Comparison of ENCODE assay signal across 1 cellular context in the genomic region with DNA sequence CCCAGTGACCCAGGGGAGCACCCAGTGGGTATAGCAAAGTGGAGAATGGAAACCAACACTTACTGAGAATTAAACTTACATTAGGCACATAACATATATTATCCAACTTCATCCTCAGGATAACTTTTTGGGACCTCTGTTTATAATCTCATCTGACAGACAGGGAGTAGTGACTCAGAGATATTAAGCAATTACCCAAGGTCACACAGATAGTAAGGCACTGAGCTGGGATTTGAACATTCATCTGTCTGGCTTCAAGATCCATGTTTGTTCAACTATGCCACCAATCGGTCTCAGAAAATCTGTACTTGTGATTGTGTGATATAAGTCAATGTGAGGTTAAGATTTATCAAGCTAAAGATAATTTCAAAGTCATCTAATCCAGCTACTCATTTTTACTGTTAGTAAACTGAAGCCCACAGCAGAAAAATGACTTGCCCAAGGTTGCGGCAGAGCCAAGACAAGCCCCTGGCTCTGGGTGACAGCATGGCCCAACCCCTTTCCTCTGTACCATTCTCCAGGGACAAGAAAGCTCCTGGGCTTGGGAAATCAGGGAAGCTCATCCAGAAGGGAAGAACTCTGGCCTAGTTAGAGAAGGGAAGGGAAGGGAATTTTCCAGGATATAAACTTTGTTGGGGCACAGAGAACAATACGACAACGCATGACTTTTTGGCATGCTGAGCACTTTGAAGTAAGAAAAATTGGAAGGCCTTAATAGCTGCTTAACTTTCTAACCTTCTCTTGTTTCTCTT.
TF ChIP-seq lines count a peak whose summit lies in the region.

No MANE protein-coding gene starts in this region.

TF ChIP-seq in GM23338, 12 proteins besides CTCF, POLR2A, EP300 and RAD21 (continued from another document):
- TF ChIP-seq, protein P1, sequence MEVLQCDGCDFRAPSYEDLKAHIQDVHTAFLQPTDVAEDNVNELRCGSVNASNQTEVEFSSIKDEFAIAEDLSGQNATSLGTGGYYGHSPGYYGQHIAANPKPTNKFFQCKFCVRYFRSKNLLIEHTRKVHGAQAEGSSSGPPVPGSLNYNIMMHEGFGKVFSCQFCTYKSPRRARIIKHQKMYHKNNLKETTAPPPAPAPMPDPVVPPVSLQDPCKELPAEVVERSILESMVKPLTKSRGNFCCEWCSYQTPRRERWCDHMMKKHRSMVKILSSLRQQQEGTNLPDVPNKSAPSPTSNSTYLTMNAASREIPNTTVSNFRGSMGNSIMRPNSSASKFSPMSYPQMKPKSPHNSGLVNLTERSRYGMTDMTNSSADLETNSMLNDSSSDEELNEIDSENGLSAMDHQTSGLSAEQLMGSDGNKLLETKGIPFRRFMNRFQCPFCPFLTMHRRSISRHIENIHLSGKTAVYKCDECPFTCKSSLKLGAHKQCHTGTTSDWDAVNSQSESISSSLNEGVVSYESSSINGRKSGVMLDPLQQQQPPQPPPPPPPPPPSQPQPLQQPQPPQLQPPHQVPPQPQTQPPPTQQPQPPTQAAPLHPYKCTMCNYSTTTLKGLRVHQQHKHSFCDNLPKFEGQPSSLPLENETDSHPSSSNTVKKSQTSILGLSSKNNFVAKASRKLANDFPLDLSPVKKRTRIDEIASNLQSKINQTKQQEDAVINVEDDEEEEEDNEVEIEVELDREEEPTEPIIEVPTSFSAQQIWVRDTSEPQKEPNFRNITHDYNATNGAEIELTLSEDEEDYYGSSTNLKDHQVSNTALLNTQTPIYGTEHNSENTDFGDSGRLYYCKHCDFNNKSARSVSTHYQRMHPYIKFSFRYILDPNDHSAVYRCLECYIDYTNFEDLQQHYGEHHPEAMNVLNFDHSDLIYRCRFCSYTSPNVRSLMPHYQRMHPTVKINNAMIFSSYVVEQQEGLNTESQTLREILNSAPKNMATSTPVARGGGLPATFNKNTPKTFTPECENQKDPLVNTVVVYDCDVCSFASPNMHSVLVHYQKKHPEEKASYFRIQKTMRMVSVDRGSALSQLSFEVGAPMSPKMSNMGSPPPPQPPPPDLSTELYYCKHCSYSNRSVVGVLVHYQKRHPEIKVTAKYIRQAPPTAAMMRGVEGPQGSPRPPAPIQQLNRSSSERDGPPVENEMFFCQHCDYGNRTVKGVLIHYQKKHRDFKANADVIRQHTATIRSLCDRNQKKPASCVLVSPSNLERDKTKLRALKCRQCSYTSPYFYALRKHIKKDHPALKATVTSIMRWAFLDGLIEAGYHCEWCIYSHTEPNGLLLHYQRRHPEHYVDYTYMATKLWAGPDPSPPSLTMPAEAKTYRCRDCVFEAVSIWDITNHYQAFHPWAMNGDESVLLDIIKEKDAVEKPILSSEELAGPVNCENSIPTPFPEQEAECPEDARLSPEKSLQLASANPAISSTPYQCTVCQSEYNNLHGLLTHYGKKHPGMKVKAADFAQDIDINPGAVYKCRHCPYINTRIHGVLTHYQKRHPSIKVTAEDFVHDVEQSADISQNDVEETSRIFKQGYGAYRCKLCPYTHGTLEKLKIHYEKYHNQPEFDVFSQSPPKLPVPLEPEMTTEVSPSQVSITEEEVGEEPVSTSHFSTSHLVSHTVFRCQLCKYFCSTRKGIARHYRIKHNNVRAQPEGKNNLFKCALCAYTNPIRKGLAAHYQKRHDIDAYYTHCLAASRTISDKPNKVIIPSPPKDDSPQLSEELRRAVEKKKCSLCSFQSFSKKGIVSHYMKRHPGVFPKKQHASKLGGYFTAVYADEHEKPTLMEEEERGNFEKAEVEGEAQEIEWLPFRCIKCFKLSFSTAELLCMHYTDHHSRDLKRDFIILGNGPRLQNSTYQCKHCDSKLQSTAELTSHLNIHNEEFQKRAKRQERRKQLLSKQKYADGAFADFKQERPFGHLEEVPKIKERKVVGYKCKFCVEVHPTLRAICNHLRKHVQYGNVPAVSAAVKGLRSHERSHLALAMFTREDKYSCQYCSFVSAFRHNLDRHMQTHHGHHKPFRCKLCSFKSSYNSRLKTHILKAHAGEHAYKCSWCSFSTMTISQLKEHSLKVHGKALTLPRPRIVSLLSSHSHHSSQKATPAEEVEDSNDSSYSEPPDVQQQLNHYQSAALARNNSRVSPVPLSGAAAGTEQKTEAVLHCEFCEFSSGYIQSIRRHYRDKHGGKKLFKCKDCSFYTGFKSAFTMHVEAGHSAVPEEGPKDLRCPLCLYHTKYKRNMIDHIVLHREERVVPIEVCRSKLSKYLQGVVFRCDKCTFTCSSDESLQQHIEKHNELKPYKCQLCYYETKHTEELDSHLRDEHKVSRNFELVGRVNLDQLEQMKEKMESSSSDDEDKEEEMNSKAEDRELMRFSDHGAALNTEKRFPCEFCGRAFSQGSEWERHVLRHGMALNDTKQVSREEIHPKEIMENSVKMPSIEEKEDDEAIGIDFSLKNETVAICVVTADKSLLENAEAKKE (CRISPR knock-in tag; IDR thresholded peaks at IDR 0.05) = no peak
- TF ChIP-seq JUNB (IDR thresholded peaks at IDR 0.05; ENCODE audit: unreplicated experiment) (no peak), EZH2phosphoT487 (IDR thresholded peaks at IDR 0.05; ENCODE audit: unreplicated experiment) (no peak), ZNF114 (CRISPR knock-in tag; IDR thresholded peaks at IDR 0.05) (no peak), NANOG (IDR thresholded peaks at IDR 0.05; ENCODE audit: borderline replicate concordance) (no peak), STAT1 (IDR thresholded peaks at IDR 0.05; ENCODE audit: unreplicated experiment) (no peak), CREB1 (CRISPR knock-in tag; IDR thresholded peaks at IDR 0.05; ENCODE audit: low read depth) (no peak)
- TF ChIP-seq, protein P2, sequence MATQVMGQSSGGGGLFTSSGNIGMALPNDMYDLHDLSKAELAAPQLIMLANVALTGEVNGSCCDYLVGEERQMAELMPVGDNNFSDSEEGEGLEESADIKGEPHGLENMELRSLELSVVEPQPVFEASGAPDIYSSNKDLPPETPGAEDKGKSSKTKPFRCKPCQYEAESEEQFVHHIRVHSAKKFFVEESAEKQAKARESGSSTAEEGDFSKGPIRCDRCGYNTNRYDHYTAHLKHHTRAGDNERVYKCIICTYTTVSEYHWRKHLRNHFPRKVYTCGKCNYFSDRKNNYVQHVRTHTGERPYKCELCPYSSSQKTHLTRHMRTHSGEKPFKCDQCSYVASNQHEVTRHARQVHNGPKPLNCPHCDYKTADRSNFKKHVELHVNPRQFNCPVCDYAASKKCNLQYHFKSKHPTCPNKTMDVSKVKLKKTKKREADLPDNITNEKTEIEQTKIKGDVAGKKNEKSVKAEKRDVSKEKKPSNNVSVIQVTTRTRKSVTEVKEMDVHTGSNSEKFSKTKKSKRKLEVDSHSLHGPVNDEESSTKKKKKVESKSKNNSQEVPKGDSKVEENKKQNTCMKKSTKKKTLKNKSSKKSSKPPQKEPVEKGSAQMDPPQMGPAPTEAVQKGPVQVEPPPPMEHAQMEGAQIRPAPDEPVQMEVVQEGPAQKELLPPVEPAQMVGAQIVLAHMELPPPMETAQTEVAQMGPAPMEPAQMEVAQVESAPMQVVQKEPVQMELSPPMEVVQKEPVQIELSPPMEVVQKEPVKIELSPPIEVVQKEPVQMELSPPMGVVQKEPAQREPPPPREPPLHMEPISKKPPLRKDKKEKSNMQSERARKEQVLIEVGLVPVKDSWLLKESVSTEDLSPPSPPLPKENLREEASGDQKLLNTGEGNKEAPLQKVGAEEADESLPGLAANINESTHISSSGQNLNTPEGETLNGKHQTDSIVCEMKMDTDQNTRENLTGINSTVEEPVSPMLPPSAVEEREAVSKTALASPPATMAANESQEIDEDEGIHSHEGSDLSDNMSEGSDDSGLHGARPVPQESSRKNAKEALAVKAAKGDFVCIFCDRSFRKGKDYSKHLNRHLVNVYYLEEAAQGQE (IDR thresholded peaks at IDR 0.05; ENCODE audit: unreplicated experiment) = no peak
TF ChIP-seq in GM23338: peak in this region for 0.
